Comparison of ENCODE assay signal across 1 cellular context in the genomic region with DNA sequence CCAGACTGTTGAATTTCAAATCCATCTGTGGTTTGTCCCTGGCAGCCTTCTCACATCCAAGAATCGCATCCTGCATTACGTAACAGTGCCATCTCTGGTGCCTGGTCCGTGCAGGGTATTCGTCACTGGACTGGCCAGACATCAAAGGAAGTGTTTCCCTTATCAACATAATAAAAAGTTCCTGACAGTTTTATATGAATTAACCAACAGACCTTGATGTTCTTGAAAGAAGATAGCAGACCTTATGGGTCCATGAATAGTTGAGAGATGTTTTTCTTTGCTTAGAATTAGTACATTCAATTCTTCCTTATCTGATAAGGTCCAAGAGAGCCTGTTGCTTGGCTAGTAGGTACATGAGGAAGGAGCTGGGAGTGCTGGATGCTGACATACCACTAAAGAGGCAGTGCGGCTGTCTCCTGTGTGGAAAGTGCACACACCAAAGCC.
TF ChIP-seq lines count a peak whose summit lies in the region.

No MANE protein-coding gene starts in this region.

TF ChIP-seq in SK-N-SH treated with all-trans-retinoic acid at 6 μM for 48 hours, 23 proteins besides CTCF, POLR2A, EP300 and RAD21 (continued from another document):
- peak; percentile 82 for TF ChIP-seq CSRNP3 (CRISPR knock-in tag; IDR thresholded peaks at IDR 0.05)
- peak; percentile 84 for TF ChIP-seq TCF4 (CRISPR knock-in tag; IDR thresholded peaks at IDR 0.05; ENCODE audit: borderline replicate concordance)
- TF ChIP-seq ZNF70 (CRISPR knock-in tag; IDR thresholded peaks at IDR 0.05) = no peak
- peak; percentile 92 for TF ChIP-seq CREB5 (CRISPR knock-in tag; IDR thresholded peaks at IDR 0.05; ENCODE audit: low read depth)
- no peak for TF ChIP-seq ZC3H10 (CRISPR knock-in tag; IDR thresholded peaks at IDR 0.05)
- no peak for TF ChIP-seq ARNTL (CRISPR knock-in tag; IDR thresholded peaks at IDR 0.05; ENCODE audit: borderline replicate concordance, low read depth)
- no peak for TF ChIP-seq ZFP30 (CRISPR knock-in tag; IDR thresholded peaks at IDR 0.05)
- no peak for TF ChIP-seq PPARA (CRISPR knock-in tag; IDR thresholded peaks at IDR 0.05; ENCODE audit: borderline replicate concordance)
- no peak for TF ChIP-seq ZNF8 (CRISPR knock-in tag; IDR thresholded peaks at IDR 0.05)
- TF ChIP-seq, protein P1, sequence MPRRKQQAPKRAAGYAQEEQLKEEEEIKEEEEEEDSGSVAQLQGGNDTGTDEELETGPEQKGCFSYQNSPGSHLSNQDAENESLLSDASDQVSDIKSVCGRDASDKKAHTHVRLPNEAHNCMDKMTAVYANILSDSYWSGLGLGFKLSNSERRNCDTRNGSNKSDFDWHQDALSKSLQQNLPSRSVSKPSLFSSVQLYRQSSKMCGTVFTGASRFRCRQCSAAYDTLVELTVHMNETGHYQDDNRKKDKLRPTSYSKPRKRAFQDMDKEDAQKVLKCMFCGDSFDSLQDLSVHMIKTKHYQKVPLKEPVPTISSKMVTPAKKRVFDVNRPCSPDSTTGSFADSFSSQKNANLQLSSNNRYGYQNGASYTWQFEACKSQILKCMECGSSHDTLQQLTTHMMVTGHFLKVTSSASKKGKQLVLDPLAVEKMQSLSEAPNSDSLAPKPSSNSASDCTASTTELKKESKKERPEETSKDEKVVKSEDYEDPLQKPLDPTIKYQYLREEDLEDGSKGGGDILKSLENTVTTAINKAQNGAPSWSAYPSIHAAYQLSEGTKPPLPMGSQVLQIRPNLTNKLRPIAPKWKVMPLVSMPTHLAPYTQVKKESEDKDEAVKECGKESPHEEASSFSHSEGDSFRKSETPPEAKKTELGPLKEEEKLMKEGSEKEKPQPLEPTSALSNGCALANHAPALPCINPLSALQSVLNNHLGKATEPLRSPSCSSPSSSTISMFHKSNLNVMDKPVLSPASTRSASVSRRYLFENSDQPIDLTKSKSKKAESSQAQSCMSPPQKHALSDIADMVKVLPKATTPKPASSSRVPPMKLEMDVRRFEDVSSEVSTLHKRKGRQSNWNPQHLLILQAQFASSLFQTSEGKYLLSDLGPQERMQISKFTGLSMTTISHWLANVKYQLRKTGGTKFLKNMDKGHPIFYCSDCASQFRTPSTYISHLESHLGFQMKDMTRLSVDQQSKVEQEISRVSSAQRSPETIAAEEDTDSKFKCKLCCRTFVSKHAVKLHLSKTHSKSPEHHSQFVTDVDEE (CRISPR knock-in tag; IDR thresholded peaks at IDR 0.05) = peak; percentile 90
